In the genomic region with DNA sequence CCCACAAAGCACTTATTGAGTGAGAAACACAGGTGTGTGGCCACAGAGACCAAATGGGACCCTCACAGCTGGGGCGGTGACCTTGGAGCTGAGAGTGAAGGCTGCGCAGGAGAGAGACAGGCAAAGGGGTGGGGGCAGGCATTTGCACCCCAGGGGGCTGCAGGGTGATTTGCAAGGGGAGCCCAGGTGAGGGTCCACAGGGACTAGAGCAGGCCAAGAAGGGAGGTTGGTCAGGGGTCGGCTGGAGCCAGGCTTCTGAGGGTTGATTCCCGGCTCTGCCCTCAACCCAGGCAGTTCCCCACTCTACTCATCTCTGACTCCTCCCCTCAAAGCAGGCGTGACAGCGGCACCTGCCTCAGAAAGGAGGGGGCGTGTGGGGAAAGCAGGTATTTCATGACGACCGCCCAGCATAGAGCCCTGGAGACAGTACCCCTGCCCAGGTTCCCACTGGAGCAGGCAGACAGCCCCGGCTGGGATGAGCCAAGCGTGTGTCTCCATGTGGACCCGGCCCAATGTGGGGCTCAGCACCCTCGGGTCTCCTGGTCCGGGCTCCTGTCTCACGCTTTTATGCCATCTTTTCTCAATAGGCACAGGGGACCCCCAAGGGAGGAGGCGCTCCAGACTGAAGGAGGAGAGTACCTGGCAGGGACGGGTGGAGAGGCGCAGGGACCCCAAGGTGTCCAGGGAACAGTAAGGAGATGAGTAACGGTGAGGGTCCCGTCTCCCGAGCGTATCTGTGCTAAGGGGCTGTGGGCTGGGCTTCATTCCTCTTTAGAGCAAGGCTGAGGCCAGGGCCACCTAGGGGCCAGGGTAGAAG, we compare ENCODE assay signal across 9 cellular contexts. TPM values are rescaled to one million over a fixed set of nuclear protein-coding genes. Genes with fewer than 3 reads are reported as not detected.
DNase-seq lines count a peak whose midpoint lies in the region; ATAC-seq and TF ChIP-seq lines count a peak whose summit lies in the region.
"Had no signal": no experiment of that assay in that cellular context is flagged by ENCODE, and none has a peak within 500 bp of the region (broad histone marks: within the 10 kb centered on the region; RNA-seq: fewer than 3 reads in every experiment).

No MANE protein-coding gene starts in this region.

- POLR2A ChIA-PET in PC-3 (lab: Charles Lee; ENCODE audit: unreplicated experiment), result no interaction called here

- H3K36me3 Mint-ChIP-seq in stimulated activated naive B cell treated with anti-CD40 and anti-IgM and Interleukin-4, amounts not matched to agents 10 μg/mL and 1 μg/mL and 100 μg/mL, for 72 hours, result peaks cover 3 to 5% of the 10 kb centered on the region in 2 donors

- H3K27ac ChIP-seq in PC-3 (ENCODE audit: low read length), result no peak overlapping the region
- peak overlapping the region; percentile 67 to 93 (median 92) for H3K27ac ChIP-seq in gastroesophageal sphincter
- H3K27ac ChIP-seq in aorta (ENCODE audit: low read depth in 1 of 2, low read length in 2 of 2), result peak overlapping the region in 1 of 2 donors; percentile 3

- H3K9me3 Mint-ChIP-seq in stimulated activated naive B cell treated with anti-CD40 and anti-IgM and Interleukin-4, amounts not matched to agents 10 μg/mL and 1 μg/mL and 100 μg/mL, for 72 hours, result no peaks in the 10 kb centered on the region

- TF ChIP-seq CTCF in PC-3 (conservative IDR thresholded peaks at IDR 0.05; ENCODE audit: low read depth, low read length), result no peak
- TF ChIP-seq CTCF in gastroesophageal sphincter (IDR thresholded peaks at IDR 0.05), result no peak

- WGBS in gastroesophageal sphincter (ENCODE audit: low coverage in 1 of 2), 2 donors, result 89% methylated on average over 8 of the region's 22 CpGs; no CpG with 5 or more reads in 1 of the 2 donors
- WGBS in aorta, 2 donors, result 87 to 89% methylated on average over 22 of the region's 22 CpGs

- H3K4me1 ChIP-seq in PC-3 (ENCODE audit: insufficient read depth, low read length) (peaks cover 39% of the 10 kb centered on the region), gastroesophageal sphincter (peaks cover 0 to 52% (median 15%) of the 10 kb centered on the region in 3 donors), aorta (ENCODE audit: control insufficient read depth in 1 of 2, insufficient read depth in 2 of 2, low read length in 2 of 2) (no peaks in the 10 kb centered on the region)

- TF ChIP-seq POLR2A in gastroesophageal sphincter (IDR thresholded peaks at IDR 0.05), result no peak

- peak overlapping the region; percentile 81 for H3K4me2 ChIP-seq in PC-3 (ENCODE audit: low read length)

- no peak overlapping the region for H3K4me3 ChIP-seq in PC-3 (ENCODE audit: low read length)
- peak overlapping the region in 1 of 2 donors; percentile 91 for H3K4me3 ChIP-seq in gastroesophageal sphincter
- no peak overlapping the region for H3K4me3 ChIP-seq in aorta (ENCODE audit: low read length in 2 of 2)

- TF ChIP-seq EP300 in gastroesophageal sphincter (IDR thresholded peaks at IDR 0.05), result no peak

- intact Hi-C loops in PC-3 (cut with micrococcal nuclease) (loop anchor here (5.0 to 10.0 kb wide), 5 partner anchors 56 to 408 kb away; a partner anchor contains a TSS), aorta (cut with DNase I) (loop anchor here (5.0 to 10.0 kb wide), 4 partner anchors 126 to 488 kb away; a partner anchor contains a TSS)

- H3K27ac Mint-ChIP-seq in stimulated activated naive B cell treated with anti-CD40 and anti-IgM and Interleukin-4, amounts not matched to agents 10 μg/mL and 1 μg/mL and 100 μg/mL, for 72 hours, result peak overlapping the region; percentile 91

- H3K79me2 ChIP-seq in PC-3 (ENCODE audit: low read length), result peaks cover 12% of the 10 kb centered on the region

- H3K27me3 Mint-ChIP-seq in stimulated activated naive B cell treated with anti-CD40 and anti-IgM and Interleukin-4, amounts not matched to agents 10 μg/mL and 1 μg/mL and 100 μg/mL, for 72 hours, result no peaks in the 10 kb centered on the region

- H4K20me1 ChIP-seq in PC-3 (ENCODE audit: low read length), result 0 out of 2 replicates have a peak, but pooled peaks cover 8% of the 10 kb centered on the region

- no peaks in the 10 kb centered on the region for H3K9me2 ChIP-seq in PC-3 (replicated peaks; ENCODE audit: low read length)

- H3K4me1 Mint-ChIP-seq in stimulated activated naive B cell treated with anti-CD40 and anti-IgM and Interleukin-4, amounts not matched to agents 10 μg/mL and 1 μg/mL and 100 μg/mL, for 72 hours, result peaks cover 29 to 53% of the 10 kb centered on the region in 2 donors

- no peaks in the 10 kb centered on the region; the same call in 1 of the 2 replicates for H3K36me3 ChIP-seq in PC-3 (ENCODE audit: low read depth, low read length)
- H3K36me3 ChIP-seq in gastroesophageal sphincter, result peaks cover 0 to 5% of the 10 kb centered on the region in 2 donors
- H3K36me3 ChIP-seq in aorta (ENCODE audit: control insufficient read depth in 1 of 2, insufficient read depth in 2 of 2, low read length in 1 of 2), result no peaks in the 10 kb centered on the region

- no peaks in the 10 kb centered on the region for H3K27me3 ChIP-seq in PC-3 (ENCODE audit: low read length)
- no peaks in the 10 kb centered on the region for H3K27me3 ChIP-seq in gastroesophageal sphincter
- no peaks in the 10 kb centered on the region for H3K27me3 ChIP-seq in aorta (ENCODE audit: control insufficient read depth in 1 of 2, insufficient read depth in 2 of 2, low read length in 1 of 2)

- no peak for ATAC-seq in PC-3
- ATAC-seq in gastroesophageal sphincter, result no peak
- ATAC-seq in stimulated activated naive B cell treated with anti-CD40 and anti-IgM and Interleukin-4, amounts not matched to agents 10 μg/mL and 1 μg/mL and 100 μg/mL, for 72 hours (replicated peaks), result no peak
- no peak for ATAC-seq in aorta (ENCODE audit: low FRiP score)

- no peak overlapping the region for H3K9ac ChIP-seq in PC-3 (ENCODE audit: low read length)

- BruUV-seq in PC-3 (replicated peaks; lab: Mats Ljungman, UMichigan), result no TSS peak

- H3K9me3 ChIP-seq in PC-3 (ENCODE audit: low read length) (no peaks in the 10 kb centered on the region), gastroesophageal sphincter (no peaks in the 10 kb centered on the region), aorta (ENCODE audit: control insufficient read depth, low read length) (no peaks in the 10 kb centered on the region)

- H3F3A ChIP-seq in PC-3 (ENCODE audit: low read length, unreplicated experiment), result no peaks in the 10 kb centered on the region

- no peak overlapping the region for H2AFZ ChIP-seq in PC-3 (ENCODE audit: low read length)

- DNase-seq in NCI-H1417 (lab: John Stamatoyannopoulos, UW) (peak; percentile 46 to 72 (median 70)), NCI-H1417 treated with DMSO at 0.1 percent for 48 hours (lab: John Stamatoyannopoulos, UW) (no peak), PC-3 (no peak), aorta (no peak), activated gamma-delta T cell treated with Interleukin-2 at 50 U/mL for 16 hours (no peak), OCI-M1 (lab: John Stamatoyannopoulos, UW) (no peak)
- no peak for DNase-seq in stimulated activated naive B cell treated with anti-CD40 and anti-IgM and Interleukin-4, amounts not matched to agents 10 μg/mL and 1 μg/mL and 100 μg/mL, for 72 hours

- CTCF ChIA-PET in PC-3 (lab: Charles Lee), result interaction anchor here (1.0 kb wide), 1 partner anchor 170 kb away, joined by 3 read pairs; no protein-coding TSS in a partner anchor

- peak overlapping the region; percentile 63 to 71 for H3K4me3 Mint-ChIP-seq in stimulated activated naive B cell treated with anti-CD40 and anti-IgM and Interleukin-4, amounts not matched to agents 10 μg/mL and 1 μg/mL and 100 μg/mL, for 72 hours

RNA-seq across cellular contexts. Expression of a gene that starts 3.1 kb away (rescaled TPM):
- total RNA-seq in PC-3 (2014; rRNA removed) (48.8 and 56.3 TPM in 2 replicates), gastroesophageal sphincter (10 to 100 TPM in 3 of 4 donors, 1 to 10 TPM in 1; 9.3 to 15.6 (median 14.5) TPM), aorta (1 to 10 TPM; 7.5 to 7.6 TPM)
- 1 to 10 TPM; 4.0 to 7.8 TPM for polyA plus RNA-seq in aorta

RNA-seq across cellular contexts. Expression of a gene that starts 11.5 kb away (rescaled TPM):
- total RNA-seq in PC-3 (2014; rRNA removed) (78.9 and 112 TPM in 2 replicates), gastroesophageal sphincter (10 to 100 TPM; 55.1 to 61.0 (median 58.9) TPM), aorta (10 to 100 TPM; 31.7 to 42.6 TPM)
- polyA plus RNA-seq in aorta, result 10 to 100 TPM; 18.5 to 58.8 TPM

RNA-seq across cellular contexts. Expression of a gene that starts 23.7 kb away (rescaled TPM):
- 14.3 and 17.7 TPM in 2 replicates for total RNA-seq in PC-3 (2014; rRNA removed)
- 10 to 100 TPM in 2 of 4 donors, 1 to 10 TPM in 2; 8.8 to 29.9 (median 14.3) TPM for total RNA-seq in gastroesophageal sphincter
- total RNA-seq in aorta, result 1 to 10 TPM; 1.5 to 6.5 TPM
- under 1 TPM; 0.13 to 0.77 TPM for polyA plus RNA-seq in aorta
- total RNA-seq: osteoblast had no signal

Comparison
In these comparisons a context has a peak if more than half of its experiments do, and no peak if none do; other contexts are left out.
1. DNase-seq: peak in NCI-H1417 (3 of 3); none in NCI-H1417 treated with DMSO at 0.1 percent for 48 hours (single experiment), PC-3 (single experiment), stimulated activated naive B cell treated with anti-CD40 and anti-IgM and Interleukin-4, amounts not matched to agents 10 μg/mL and 1 μg/mL and 100 μg/mL, for 72 hours (single experiment), aorta (0 of 2), activated gamma-delta T cell treated with Interleukin-2 at 50 U/mL for 16 hours (single experiment) and OCI-M1 (single experiment).